In the genomic region with DNA sequence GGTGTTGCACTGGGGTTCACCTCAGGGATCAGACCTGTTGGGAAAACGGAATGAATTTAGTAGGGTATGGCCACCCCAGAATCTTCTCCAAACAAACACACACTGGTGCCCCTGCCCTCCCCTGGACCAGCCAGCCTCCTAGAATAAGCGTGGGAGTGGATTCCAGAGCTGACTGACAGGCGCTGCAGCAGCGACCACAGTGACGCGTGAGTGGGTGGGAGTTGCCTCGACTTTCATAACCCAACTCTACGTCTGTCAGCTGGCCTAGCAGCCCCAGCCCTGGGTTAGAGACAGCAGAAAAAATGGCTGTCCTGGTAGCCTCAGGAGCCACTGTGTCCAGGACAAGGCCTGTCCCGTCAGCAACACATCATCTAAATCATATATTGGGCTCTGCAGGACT, we compare ENCODE assay signal across 3 cellular contexts.
TF ChIP-seq lines count a peak whose summit lies in the region.

No MANE protein-coding gene starts in this region.

TF ChIP-seq in HEK293, 187 proteins besides CTCF, POLR2A, EP300 and RAD21:
- TF ChIP-seq ZFHX2 (tag by site-specific recombination; conservative IDR thresholded peaks at IDR 0.05) (peak; percentile 43; the same call in 1 of the 2 replicates), GLIS1 (tag by site-specific recombination; IDR thresholded peaks at IDR 0.05) (no peak), KLF7 (tag by site-specific recombination; IDR thresholded peaks at IDR 0.05; ENCODE audit: borderline replicate concordance) (no peak), EGR2 (tag by site-specific recombination; IDR thresholded peaks at IDR 0.05; ENCODE audit: low read depth) (peak; percentile 51; the same call in 1 of the 2 replicates)
- TF ChIP-seq, protein P1, sequence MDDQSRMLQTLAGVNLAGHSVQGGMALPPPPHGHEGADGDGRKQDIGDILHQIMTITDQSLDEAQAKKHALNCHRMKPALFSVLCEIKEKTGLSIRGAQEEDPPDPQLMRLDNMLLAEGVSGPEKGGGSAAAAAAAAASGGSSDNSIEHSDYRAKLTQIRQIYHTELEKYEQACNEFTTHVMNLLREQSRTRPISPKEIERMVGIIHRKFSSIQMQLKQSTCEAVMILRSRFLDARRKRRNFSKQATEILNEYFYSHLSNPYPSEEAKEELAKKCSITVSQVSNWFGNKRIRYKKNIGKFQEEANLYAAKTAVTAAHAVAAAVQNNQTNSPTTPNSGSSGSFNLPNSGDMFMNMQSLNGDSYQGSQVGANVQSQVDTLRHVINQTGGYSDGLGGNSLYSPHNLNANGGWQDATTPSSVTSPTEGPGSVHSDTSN (CRISPR knock-in tag; IDR thresholded peaks at IDR 0.05) = no peak

TF ChIP-seq in K562, 482 proteins besides CTCF, POLR2A, EP300 and RAD21:
- TF ChIP-seq, protein P2, sequence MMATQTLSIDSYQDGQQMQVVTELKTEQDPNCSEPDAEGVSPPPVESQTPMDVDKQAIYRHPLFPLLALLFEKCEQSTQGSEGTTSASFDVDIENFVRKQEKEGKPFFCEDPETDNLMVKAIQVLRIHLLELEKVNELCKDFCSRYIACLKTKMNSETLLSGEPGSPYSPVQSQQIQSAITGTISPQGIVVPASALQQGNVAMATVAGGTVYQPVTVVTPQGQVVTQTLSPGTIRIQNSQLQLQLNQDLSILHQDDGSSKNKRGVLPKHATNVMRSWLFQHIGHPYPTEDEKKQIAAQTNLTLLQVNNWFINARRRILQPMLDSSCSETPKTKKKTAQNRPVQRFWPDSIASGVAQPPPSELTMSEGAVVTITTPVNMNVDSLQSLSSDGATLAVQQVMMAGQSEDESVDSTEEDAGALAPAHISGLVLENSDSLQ (IDR thresholded peaks at IDR 0.05) = peak; percentile 88
- TF ChIP-seq EGR1 (conservative IDR thresholded peaks at IDR 0.05) (peak; percentile 71), CBX1 (IDR thresholded peaks at IDR 0.05; ENCODE audit: low read depth) (no peak)
- TF ChIP-seq, protein P3, sequence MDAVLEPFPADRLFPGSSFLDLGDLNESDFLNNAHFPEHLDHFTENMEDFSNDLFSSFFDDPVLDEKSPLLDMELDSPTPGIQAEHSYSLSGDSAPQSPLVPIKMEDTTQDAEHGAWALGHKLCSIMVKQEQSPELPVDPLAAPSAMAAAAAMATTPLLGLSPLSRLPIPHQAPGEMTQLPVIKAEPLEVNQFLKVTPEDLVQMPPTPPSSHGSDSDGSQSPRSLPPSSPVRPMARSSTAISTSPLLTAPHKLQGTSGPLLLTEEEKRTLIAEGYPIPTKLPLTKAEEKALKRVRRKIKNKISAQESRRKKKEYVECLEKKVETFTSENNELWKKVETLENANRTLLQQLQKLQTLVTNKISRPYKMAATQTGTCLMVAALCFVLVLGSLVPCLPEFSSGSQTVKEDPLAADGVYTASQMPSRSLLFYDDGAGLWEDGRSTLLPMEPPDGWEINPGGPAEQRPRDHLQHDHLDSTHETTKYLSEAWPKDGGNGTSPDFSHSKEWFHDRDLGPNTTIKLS (IDR thresholded peaks at IDR 0.05; ENCODE audit: borderline replicate concordance, low read depth) = no peak
TF ChIP-seq in K562: peak in this region for 2.

TF ChIP-seq in GM23338, 12 proteins besides CTCF, POLR2A, EP300 and RAD21:
- TF ChIP-seq EZH2phosphoT487 (IDR thresholded peaks at IDR 0.05; ENCODE audit: unreplicated experiment) = no peak
- TF ChIP-seq EZH2 (IDR thresholded peaks at IDR 0.05; ENCODE audit: low read depth, unreplicated experiment) = no peak
- TF ChIP-seq NANOG (IDR thresholded peaks at IDR 0.05; ENCODE audit: borderline replicate concordance) = no peak
- no peak for TF ChIP-seq STAT1 (IDR thresholded peaks at IDR 0.05; ENCODE audit: unreplicated experiment)
- TF ChIP-seq JUNB (IDR thresholded peaks at IDR 0.05; ENCODE audit: unreplicated experiment) = no peak
- TF ChIP-seq, protein P4, sequence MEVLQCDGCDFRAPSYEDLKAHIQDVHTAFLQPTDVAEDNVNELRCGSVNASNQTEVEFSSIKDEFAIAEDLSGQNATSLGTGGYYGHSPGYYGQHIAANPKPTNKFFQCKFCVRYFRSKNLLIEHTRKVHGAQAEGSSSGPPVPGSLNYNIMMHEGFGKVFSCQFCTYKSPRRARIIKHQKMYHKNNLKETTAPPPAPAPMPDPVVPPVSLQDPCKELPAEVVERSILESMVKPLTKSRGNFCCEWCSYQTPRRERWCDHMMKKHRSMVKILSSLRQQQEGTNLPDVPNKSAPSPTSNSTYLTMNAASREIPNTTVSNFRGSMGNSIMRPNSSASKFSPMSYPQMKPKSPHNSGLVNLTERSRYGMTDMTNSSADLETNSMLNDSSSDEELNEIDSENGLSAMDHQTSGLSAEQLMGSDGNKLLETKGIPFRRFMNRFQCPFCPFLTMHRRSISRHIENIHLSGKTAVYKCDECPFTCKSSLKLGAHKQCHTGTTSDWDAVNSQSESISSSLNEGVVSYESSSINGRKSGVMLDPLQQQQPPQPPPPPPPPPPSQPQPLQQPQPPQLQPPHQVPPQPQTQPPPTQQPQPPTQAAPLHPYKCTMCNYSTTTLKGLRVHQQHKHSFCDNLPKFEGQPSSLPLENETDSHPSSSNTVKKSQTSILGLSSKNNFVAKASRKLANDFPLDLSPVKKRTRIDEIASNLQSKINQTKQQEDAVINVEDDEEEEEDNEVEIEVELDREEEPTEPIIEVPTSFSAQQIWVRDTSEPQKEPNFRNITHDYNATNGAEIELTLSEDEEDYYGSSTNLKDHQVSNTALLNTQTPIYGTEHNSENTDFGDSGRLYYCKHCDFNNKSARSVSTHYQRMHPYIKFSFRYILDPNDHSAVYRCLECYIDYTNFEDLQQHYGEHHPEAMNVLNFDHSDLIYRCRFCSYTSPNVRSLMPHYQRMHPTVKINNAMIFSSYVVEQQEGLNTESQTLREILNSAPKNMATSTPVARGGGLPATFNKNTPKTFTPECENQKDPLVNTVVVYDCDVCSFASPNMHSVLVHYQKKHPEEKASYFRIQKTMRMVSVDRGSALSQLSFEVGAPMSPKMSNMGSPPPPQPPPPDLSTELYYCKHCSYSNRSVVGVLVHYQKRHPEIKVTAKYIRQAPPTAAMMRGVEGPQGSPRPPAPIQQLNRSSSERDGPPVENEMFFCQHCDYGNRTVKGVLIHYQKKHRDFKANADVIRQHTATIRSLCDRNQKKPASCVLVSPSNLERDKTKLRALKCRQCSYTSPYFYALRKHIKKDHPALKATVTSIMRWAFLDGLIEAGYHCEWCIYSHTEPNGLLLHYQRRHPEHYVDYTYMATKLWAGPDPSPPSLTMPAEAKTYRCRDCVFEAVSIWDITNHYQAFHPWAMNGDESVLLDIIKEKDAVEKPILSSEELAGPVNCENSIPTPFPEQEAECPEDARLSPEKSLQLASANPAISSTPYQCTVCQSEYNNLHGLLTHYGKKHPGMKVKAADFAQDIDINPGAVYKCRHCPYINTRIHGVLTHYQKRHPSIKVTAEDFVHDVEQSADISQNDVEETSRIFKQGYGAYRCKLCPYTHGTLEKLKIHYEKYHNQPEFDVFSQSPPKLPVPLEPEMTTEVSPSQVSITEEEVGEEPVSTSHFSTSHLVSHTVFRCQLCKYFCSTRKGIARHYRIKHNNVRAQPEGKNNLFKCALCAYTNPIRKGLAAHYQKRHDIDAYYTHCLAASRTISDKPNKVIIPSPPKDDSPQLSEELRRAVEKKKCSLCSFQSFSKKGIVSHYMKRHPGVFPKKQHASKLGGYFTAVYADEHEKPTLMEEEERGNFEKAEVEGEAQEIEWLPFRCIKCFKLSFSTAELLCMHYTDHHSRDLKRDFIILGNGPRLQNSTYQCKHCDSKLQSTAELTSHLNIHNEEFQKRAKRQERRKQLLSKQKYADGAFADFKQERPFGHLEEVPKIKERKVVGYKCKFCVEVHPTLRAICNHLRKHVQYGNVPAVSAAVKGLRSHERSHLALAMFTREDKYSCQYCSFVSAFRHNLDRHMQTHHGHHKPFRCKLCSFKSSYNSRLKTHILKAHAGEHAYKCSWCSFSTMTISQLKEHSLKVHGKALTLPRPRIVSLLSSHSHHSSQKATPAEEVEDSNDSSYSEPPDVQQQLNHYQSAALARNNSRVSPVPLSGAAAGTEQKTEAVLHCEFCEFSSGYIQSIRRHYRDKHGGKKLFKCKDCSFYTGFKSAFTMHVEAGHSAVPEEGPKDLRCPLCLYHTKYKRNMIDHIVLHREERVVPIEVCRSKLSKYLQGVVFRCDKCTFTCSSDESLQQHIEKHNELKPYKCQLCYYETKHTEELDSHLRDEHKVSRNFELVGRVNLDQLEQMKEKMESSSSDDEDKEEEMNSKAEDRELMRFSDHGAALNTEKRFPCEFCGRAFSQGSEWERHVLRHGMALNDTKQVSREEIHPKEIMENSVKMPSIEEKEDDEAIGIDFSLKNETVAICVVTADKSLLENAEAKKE (CRISPR knock-in tag; IDR thresholded peaks at IDR 0.05) = no peak
- TF ChIP-seq, protein P5, sequence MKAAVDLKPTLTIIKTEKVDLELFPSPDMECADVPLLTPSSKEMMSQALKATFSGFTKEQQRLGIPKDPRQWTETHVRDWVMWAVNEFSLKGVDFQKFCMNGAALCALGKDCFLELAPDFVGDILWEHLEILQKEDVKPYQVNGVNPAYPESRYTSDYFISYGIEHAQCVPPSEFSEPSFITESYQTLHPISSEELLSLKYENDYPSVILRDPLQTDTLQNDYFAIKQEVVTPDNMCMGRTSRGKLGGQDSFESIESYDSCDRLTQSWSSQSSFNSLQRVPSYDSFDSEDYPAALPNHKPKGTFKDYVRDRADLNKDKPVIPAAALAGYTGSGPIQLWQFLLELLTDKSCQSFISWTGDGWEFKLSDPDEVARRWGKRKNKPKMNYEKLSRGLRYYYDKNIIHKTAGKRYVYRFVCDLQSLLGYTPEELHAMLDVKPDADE (IDR thresholded peaks at IDR 0.05) = no peak
- no peak for TF ChIP-seq ZNF114 (CRISPR knock-in tag; IDR thresholded peaks at IDR 0.05)
- TF ChIP-seq, protein P6, sequence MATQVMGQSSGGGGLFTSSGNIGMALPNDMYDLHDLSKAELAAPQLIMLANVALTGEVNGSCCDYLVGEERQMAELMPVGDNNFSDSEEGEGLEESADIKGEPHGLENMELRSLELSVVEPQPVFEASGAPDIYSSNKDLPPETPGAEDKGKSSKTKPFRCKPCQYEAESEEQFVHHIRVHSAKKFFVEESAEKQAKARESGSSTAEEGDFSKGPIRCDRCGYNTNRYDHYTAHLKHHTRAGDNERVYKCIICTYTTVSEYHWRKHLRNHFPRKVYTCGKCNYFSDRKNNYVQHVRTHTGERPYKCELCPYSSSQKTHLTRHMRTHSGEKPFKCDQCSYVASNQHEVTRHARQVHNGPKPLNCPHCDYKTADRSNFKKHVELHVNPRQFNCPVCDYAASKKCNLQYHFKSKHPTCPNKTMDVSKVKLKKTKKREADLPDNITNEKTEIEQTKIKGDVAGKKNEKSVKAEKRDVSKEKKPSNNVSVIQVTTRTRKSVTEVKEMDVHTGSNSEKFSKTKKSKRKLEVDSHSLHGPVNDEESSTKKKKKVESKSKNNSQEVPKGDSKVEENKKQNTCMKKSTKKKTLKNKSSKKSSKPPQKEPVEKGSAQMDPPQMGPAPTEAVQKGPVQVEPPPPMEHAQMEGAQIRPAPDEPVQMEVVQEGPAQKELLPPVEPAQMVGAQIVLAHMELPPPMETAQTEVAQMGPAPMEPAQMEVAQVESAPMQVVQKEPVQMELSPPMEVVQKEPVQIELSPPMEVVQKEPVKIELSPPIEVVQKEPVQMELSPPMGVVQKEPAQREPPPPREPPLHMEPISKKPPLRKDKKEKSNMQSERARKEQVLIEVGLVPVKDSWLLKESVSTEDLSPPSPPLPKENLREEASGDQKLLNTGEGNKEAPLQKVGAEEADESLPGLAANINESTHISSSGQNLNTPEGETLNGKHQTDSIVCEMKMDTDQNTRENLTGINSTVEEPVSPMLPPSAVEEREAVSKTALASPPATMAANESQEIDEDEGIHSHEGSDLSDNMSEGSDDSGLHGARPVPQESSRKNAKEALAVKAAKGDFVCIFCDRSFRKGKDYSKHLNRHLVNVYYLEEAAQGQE (IDR thresholded peaks at IDR 0.05; ENCODE audit: unreplicated experiment) = no peak
- TF ChIP-seq ZNF331 (CRISPR knock-in tag; IDR thresholded peaks at IDR 0.05; ENCODE audit: low read depth) = no peak
- no peak for TF ChIP-seq POLR2AphosphoS5 (IDR thresholded peaks at IDR 0.05; ENCODE audit: low read depth)
- no peak for TF ChIP-seq CREB1 (CRISPR knock-in tag; IDR thresholded peaks at IDR 0.05; ENCODE audit: low read depth)
